Comparison of ENCODE assay signal across 9 cellular contexts in the genomic region with DNA sequence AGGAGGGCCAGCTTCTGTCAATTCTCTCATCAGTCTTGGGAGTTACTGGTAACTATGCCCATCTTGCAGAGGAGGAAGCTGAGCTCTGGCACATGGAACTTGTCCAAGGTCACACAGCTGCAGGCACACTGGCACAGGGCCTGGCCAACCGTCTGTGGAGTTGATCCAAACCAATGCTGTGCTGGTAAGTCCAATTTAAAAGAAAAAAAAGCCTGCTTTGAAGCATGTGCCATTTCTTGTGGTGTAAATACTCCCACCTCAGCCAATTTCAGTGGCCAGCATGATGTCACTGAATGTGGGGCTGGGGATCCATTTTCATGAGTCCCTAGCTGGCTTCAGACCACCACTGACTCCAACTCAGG.
DNase-seq lines count a peak whose midpoint lies in the region; ATAC-seq and TF ChIP-seq lines count a peak whose summit lies in the region.
"Had no signal": no experiment of that assay in that cellular context is flagged by ENCODE, and none has a peak within 500 bp of the region (broad histone marks: within the 10 kb centered on the region; RNA-seq: fewer than 3 reads in every experiment).

No MANE protein-coding gene starts in this region.

- peaks cover 5% of the 10 kb centered on the region for H3K9me3 Mint-ChIP-seq in activated naive CD4-positive, alpha-beta T cell treated with anti-CD3 and anti-CD28 coated beads, Interleukin-2, amount 50 U/mL, for 24 hours

- ATAC-seq in aorta (ENCODE audit: low FRiP score) (no peak), HG02885 (IDR thresholded peaks at IDR 0.05; ENCODE audit: poor library complexity, unreplicated experiment) (no peak)

- H3K27me3 Mint-ChIP-seq in activated naive CD4-positive, alpha-beta T cell treated with anti-CD3 and anti-CD28 coated beads, Interleukin-2, amount 50 U/mL, for 24 hours: no peaks in the 10 kb centered on the region

- H3K4me1 Mint-ChIP-seq in activated naive CD4-positive, alpha-beta T cell treated with anti-CD3 and anti-CD28 coated beads, Interleukin-2, amount 50 U/mL, for 24 hours: peaks cover 21% of the 10 kb centered on the region

- peaks cover 27 to 36% of the 10 kb centered on the region in 2 donors for H3K9me3 ChIP-seq in breast epithelium
- no peaks in the 10 kb centered on the region for H3K9me3 ChIP-seq in aorta (ENCODE audit: control insufficient read depth, low read length)

- no peak for TF ChIP-seq CTCF in breast epithelium (IDR thresholded peaks at IDR 0.05)
- no peak for TF ChIP-seq CTCF in GM13976 (IDR thresholded peaks at IDR 0.05; ENCODE audit: borderline replicate concordance, control extremely low read depth, extremely low read depth, insufficient read depth, missing control alignments)

- no peak for DNase-seq in activated naive CD4-positive, alpha-beta T cell (lab: John Stamatoyannopoulos, UW)
- DNase-seq in breast epithelium (ENCODE audit: low spot score in 2 of 2) (no peak), medulla oblongata (ENCODE audit: extremely low spot score) (peak; percentile 11), aorta (peak; percentile 81 to 90), DMS 273 treated with DMSO at 0.1 percent for 48 hours (lab: John Stamatoyannopoulos, UW) (no peak), GM13976 (ENCODE audit: low spot score) (no peak)
- DNase-seq: COR-L47 had no signal

- H3K27ac Mint-ChIP-seq in activated naive CD4-positive, alpha-beta T cell treated with anti-CD3 and anti-CD28 coated beads, Interleukin-2, amount 50 U/mL, for 24 hours: no peak overlapping the region

- in situ Hi-C loops in GM13976 (cut with MboI; ENCODE audit: low sequenced_read_pairs, unreplicated experiment): no loop called here

- H3K27me3 ChIP-seq in breast epithelium (no peaks in the 10 kb centered on the region), aorta (ENCODE audit: control insufficient read depth in 1 of 2, insufficient read depth in 2 of 2, low read length in 1 of 2) (no peaks in the 10 kb centered on the region)

- H3K4me3 ChIP-seq in breast epithelium (peak overlapping the region in 1 of 3 donors; percentile 41), aorta (ENCODE audit: low read length in 2 of 2) (no peak overlapping the region)

- H3K36me3 ChIP-seq in breast epithelium (no peaks in the 10 kb centered on the region), aorta (ENCODE audit: control insufficient read depth in 1 of 2, insufficient read depth in 2 of 2, low read length in 1 of 2) (no peaks in the 10 kb centered on the region)

- intact Hi-C loops in breast epithelium (cut with DNase I; ENCODE audit: low total_unique reads) (no loop called here), aorta (cut with DNase I) (loop anchor here in 1 of 2 donors (5.0 kb wide), 2 partner anchors 41 to 84 kb away; partner anchors contain the start of gene CHSY1)

- no peaks in the 10 kb centered on the region for H3K4me1 ChIP-seq in breast epithelium
- peaks cover 3 to 4% of the 10 kb centered on the region in 2 donors for H3K4me1 ChIP-seq in aorta (ENCODE audit: control insufficient read depth in 1 of 2, insufficient read depth in 2 of 2, low read length in 2 of 2)

- no peak for TF ChIP-seq POLR2A in breast epithelium (IDR thresholded peaks at IDR 0.05)

- H3K4me3 Mint-ChIP-seq in activated naive CD4-positive, alpha-beta T cell treated with anti-CD3 and anti-CD28 coated beads, Interleukin-2, amount 50 U/mL, for 24 hours: peak overlapping the region; percentile 53

- 0 to 4% methylated on average over 1 of the region's 1 CpG for WGBS in aorta, 2 donors

- peak overlapping the region; percentile 88 to 96 for H3K27ac ChIP-seq in breast epithelium
- peak overlapping the region; percentile 47 to 86 for H3K27ac ChIP-seq in aorta (ENCODE audit: low read depth in 1 of 2, low read length in 2 of 2)

- peaks cover 4% of the 10 kb centered on the region for H3K36me3 Mint-ChIP-seq in activated naive CD4-positive, alpha-beta T cell treated with anti-CD3 and anti-CD28 coated beads, Interleukin-2, amount 50 U/mL, for 24 hours

Comparison
In these comparisons a context has a peak if more than half of its experiments do, and no peak if none do; other contexts are left out.
1. DNase-seq: peak in medulla oblongata (single experiment) and aorta (2 of 2); none in activated naive CD4-positive, alpha-beta T cell (0 of 4), breast epithelium (0 of 2), DMS 273 treated with DMSO at 0.1 percent for 48 hours (single experiment) and GM13976 (single experiment).